1 cellular context compared by ENCODE assay signal in the genomic region with DNA sequence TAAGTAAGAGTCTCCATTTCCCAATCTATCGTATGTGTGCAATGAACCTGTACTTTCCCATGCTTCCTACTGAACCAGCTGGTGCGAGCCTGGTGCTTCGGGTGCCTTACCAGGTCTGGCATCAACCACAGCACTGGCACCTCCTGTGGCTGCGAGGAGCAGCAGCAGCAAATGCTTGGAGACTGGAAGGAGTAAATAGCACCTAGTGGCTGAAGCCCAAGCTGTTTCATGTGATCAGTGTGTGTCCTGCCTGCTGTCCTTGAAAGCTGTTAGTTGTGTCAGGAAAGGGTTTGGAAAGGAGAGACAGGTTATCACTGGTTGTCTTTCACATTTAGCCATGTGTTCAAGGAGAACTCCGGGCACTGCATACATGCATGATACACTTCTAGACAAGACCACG.
TF ChIP-seq lines count a peak whose summit lies in the region.

No MANE protein-coding gene starts in this region.

TF ChIP-seq in HepG2, 621 proteins besides CTCF, POLR2A, EP300 and RAD21 (continued from another document):
- TF ChIP-seq ZNF687 (CRISPR knock-in tag; IDR thresholded peaks at IDR 0.05) (peak; percentile 78), ZNF768 (CRISPR knock-in tag; IDR thresholded peaks at IDR 0.05) (no peak), CC2D1A (CRISPR knock-in tag; IDR thresholded peaks at IDR 0.05) (no peak), RFX3 (CRISPR knock-in tag; IDR thresholded peaks at IDR 0.05) (no peak), ZNF256 (CRISPR knock-in tag; conservative IDR thresholded peaks at IDR 0.05) (no peak), ATF3 (CRISPR knock-in tag; IDR thresholded peaks at IDR 0.05) (no peak), SOX5 (CRISPR knock-in tag; IDR thresholded peaks at IDR 0.05; ENCODE audit: borderline replicate concordance) (peak; percentile 38; the same call in 1 of the 2 replicates), ELF3 (CRISPR knock-in tag; IDR thresholded peaks at IDR 0.05) (peak; percentile 47; the same call in 1 of the 2 replicates), ESRRA (CRISPR knock-in tag; IDR thresholded peaks at IDR 0.05; ENCODE audit: low read depth) (0 out of 2 replicates have a peak, but pooled peaks have one; percentile 21), ZNF788 (CRISPR knock-in tag; IDR thresholded peaks at IDR 0.05; ENCODE audit: borderline replicate concordance) (peak; percentile 32; the same call in 1 of the 2 replicates), BHLHE40 (IDR thresholded peaks at IDR 0.05; ENCODE audit: low read length) (no peak), HDAC1 (CRISPR knock-in tag; IDR thresholded peaks at IDR 0.05) (0 out of 2 replicates have a peak, but pooled peaks have one; percentile 27), KMT2B (CRISPR knock-in tag; IDR thresholded peaks at IDR 0.05) (no peak), ZNF720 (CRISPR knock-in tag; IDR thresholded peaks at IDR 0.05) (no peak), HES4 (CRISPR knock-in tag; IDR thresholded peaks at IDR 0.05; ENCODE audit: borderline replicate concordance) (no peak), KIAA2018 (CRISPR knock-in tag; IDR thresholded peaks at IDR 0.05; ENCODE audit: borderline replicate concordance) (no peak), EEA1 (CRISPR knock-in tag; IDR thresholded peaks at IDR 0.05; ENCODE audit: borderline replicate concordance) (no peak), MEIS2 (CRISPR knock-in tag; IDR thresholded peaks at IDR 0.05) (no peak), PHF5A (CRISPR knock-in tag; IDR thresholded peaks at IDR 0.05; ENCODE audit: low read depth, unreplicated experiment) (peak; percentile 26), ZBTB8A (CRISPR knock-in tag; IDR thresholded peaks at IDR 0.05; ENCODE audit: borderline replicate concordance, low read depth) (no peak), ATF7 (IDR thresholded peaks at IDR 0.05) (no peak), ATF7 (CRISPR knock-in tag; IDR thresholded peaks at IDR 0.05) (no peak), POGZ (CRISPR knock-in tag; IDR thresholded peaks at IDR 0.05) (peak; percentile 78), TMF1 (CRISPR knock-in tag; IDR thresholded peaks at IDR 0.05; ENCODE audit: low read depth) (no peak), PRPF4 (IDR thresholded peaks at IDR 0.05; ENCODE audit: low read depth, low read length, poor library complexity, severe bottlenecking) (no peak), ZNF317 (CRISPR knock-in tag; IDR thresholded peaks at IDR 0.05) (peak; percentile 57; the same call in 1 of the 2 replicates), ZNF83 (CRISPR knock-in tag; IDR thresholded peaks at IDR 0.05; ENCODE audit: borderline replicate concordance) (no peak), PAF1 (CRISPR knock-in tag; IDR thresholded peaks at IDR 0.05) (no peak), TGIF2 (CRISPR knock-in tag; IDR thresholded peaks at IDR 0.05) (no peak), ZNF383 (CRISPR knock-in tag; IDR thresholded peaks at IDR 0.05; ENCODE audit: borderline replicate concordance) (no peak), IRX3 (CRISPR knock-in tag; IDR thresholded peaks at IDR 0.05; ENCODE audit: borderline replicate concordance, low read depth) (no peak), PBX3 (CRISPR knock-in tag; IDR thresholded peaks at IDR 0.05; ENCODE audit: borderline replicate concordance) (no peak), PHF20 (CRISPR knock-in tag; IDR thresholded peaks at IDR 0.05) (no peak), ZNF615 (CRISPR knock-in tag; IDR thresholded peaks at IDR 0.05; ENCODE audit: borderline replicate concordance) (no peak), HCFC1 (IDR thresholded peaks at IDR 0.05; ENCODE audit: low read depth, low read length) (no peak), PHF8 (CRISPR knock-in tag; IDR thresholded peaks at IDR 0.05) (no peak), ELF1 (CRISPR knock-in tag; IDR thresholded peaks at IDR 0.05) (no peak), GABPB1 (CRISPR knock-in tag; IDR thresholded peaks at IDR 0.05) (0 out of 2 replicates have a peak, but pooled peaks have one; percentile 16), HNRNPLL (IDR thresholded peaks at IDR 0.05; ENCODE audit: low read depth, low read length, poor library complexity, severe bottlenecking) (no peak), HDAC6 (IDR thresholded peaks at IDR 0.05; ENCODE audit: low read depth, low read length) (no peak), ZNF619 (CRISPR knock-in tag; IDR thresholded peaks at IDR 0.05) (no peak)
- TF ChIP-seq, protein P1, sequence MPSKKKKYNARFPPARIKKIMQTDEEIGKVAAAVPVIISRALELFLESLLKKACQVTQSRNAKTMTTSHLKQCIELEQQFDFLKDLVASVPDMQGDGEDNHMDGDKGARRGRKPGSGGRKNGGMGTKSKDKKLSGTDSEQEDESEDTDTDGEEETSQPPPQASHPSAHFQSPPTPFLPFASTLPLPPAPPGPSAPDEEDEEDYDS (CRISPR knock-in tag; IDR thresholded peaks at IDR 0.05) = no peak
- TF ChIP-seq, protein P2, sequence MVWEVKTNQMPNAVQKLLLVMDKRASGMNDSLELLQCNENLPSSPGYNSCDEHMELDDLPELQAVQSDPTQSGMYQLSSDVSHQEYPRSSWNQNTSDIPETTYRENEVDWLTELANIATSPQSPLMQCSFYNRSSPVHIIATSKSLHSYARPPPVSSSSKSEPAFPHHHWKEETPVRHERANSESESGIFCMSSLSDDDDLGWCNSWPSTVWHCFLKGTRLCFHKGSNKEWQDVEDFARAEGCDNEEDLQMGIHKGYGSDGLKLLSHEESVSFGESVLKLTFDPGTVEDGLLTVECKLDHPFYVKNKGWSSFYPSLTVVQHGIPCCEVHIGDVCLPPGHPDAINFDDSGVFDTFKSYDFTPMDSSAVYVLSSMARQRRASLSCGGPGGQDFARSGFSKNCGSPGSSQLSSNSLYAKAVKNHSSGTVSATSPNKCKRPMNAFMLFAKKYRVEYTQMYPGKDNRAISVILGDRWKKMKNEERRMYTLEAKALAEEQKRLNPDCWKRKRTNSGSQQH (CRISPR knock-in tag; IDR thresholded peaks at IDR 0.05; ENCODE audit: low read depth) = no peak
- TF ChIP-seq, protein P3, sequence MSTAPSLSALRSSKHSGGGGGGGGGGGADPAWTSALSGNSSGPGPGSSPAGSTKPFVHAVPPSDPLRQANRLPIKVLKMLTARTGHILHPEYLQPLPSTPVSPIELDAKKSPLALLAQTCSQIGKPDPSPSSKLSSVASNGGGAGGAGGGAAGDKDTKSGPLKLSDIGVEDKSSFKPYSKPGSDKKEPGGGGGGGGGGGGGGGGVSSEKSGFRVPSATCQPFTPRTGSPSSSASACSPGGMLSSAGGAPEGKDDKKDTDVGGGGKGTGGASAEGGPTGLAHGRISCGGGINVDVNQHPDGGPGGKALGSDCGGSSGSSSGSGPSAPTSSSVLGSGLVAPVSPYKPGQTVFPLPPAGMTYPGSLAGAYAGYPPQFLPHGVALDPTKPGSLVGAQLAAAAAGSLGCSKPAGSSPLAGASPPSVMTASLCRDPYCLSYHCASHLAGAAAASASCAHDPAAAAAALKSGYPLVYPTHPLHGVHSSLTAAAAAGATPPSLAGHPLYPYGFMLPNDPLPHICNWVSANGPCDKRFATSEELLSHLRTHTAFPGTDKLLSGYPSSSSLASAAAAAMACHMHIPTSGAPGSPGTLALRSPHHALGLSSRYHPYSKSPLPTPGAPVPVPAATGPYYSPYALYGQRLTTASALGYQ (CRISPR knock-in tag; IDR thresholded peaks at IDR 0.05) = no peak
